In the genomic region with DNA sequence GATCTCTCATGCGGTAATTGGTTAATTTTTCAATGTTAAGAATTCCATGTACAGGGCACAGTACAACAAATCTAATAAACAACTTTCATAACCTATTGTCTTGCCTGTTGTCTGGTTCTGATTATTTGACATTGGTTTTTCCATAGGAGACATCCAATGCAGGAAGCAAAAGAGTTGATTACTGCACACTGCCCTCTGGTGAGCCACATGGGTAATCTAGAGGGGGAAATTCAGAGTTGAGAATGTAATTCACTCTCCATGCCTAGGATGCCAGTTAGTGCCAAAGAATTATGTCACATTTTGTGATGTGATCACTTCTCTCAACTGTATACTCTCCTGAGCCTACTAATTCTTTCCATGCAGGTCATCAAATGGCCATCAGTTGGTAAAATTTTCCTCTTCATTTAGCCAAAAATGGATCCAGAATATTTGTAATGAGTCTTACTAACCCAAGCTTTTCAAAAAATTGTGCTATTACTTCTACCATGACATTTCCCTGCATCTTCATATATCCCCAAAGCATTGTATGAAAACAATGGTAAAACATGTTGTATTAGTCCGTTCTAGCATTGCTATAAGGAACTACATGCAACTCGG, we compare ENCODE assay signal across 8 cellular contexts. TPM values are rescaled to one million over a fixed set of nuclear protein-coding genes. Genes with fewer than 3 reads are reported as not detected.
A peak's percentile ranks its signal among the peaks of the same experiment; 100 is the strongest.
DNase-seq lines count a peak whose midpoint lies in the region; ATAC-seq and TF ChIP-seq lines count a peak whose summit lies in the region.

No MANE protein-coding gene starts in this region.

- no peak for ATAC-seq in GM21526 (IDR thresholded peaks at IDR 0.05; ENCODE audit: low FRiP score, unreplicated experiment)
- no peak for ATAC-seq in HG02870 (IDR thresholded peaks at IDR 0.05; ENCODE audit: unreplicated experiment)

- no peaks in the 10 kb centered on the region for H3K36me3 Mint-ChIP-seq in endodermal cell (ENCODE audit: low read depth)

- no peaks in the 10 kb centered on the region for H3K79me2 ChIP-seq in osteoblast (ENCODE audit: insufficient read depth, low read length)

- H3K36me3 ChIP-seq in HAP-1 (replicated peaks): no peaks in the 10 kb centered on the region
- H3K36me3 ChIP-seq in NT2/D1 (ENCODE audit: insufficient read depth, insufficient read length, low read length): no peaks in the 10 kb centered on the region
- H3K36me3 ChIP-seq in endodermal cell (ENCODE audit: control insufficient read depth, insufficient read depth, low read length): no peaks in the 10 kb centered on the region
- H3K36me3 ChIP-seq in osteoblast (ENCODE audit: insufficient read depth, low read length): no peaks in the 10 kb centered on the region

- DNase-seq in AG09319 (ENCODE audit: extremely low read depth, low read depth) (peak; percentile 19), HAP-1 (ENCODE audit: low spot score in 2 of 2) (peak; percentile 46 to 48), NT2/D1 (ENCODE audit: low read depth, low spot score) (peak; percentile 52), endodermal cell (peak; percentile 63), osteoblast (ENCODE audit: insufficient read length, low spot score, missing footprints) (no peak)
- no peak for DNase-seq in activated effector memory CD4-positive, alpha-beta T cell treated with anti-CD3 and anti-CD28 coated beads, Interleukin-2, amount 50 U/mL, for 16 hours

- no peak overlapping the region for H3K4me3 ChIP-seq in HAP-1
- no peak overlapping the region for H3K4me3 ChIP-seq in NT2/D1 (ENCODE audit: insufficient read length, low read depth)
- H3K4me3 ChIP-seq in endodermal cell (ENCODE audit: low read length): no peak overlapping the region
- H3K4me3 ChIP-seq in osteoblast (ENCODE audit: insufficient read depth, low read length): no peak overlapping the region

- in situ Hi-C loops in HAP-1 (cut with MboI; ENCODE audit: low sequenced_read_pairs): no loop called here

- TF ChIP-seq CTCF in AG09319 (IDR thresholded peaks at IDR 0.05; ENCODE audit: low read depth, low read length) (peak; percentile 67), endodermal cell (conservative IDR thresholded peaks at IDR 0.05) (peak; percentile 95), osteoblast (IDR thresholded peaks at IDR 0.05; ENCODE audit: extremely low read depth, low read depth, low read length) (peak; percentile 75)

- no peak overlapping the region for H3K27ac ChIP-seq in endodermal cell (ENCODE audit: low read depth, low read length)
- no peak overlapping the region for H3K27ac ChIP-seq in osteoblast (ENCODE audit: low read depth, low read length)

- H3K27me3 Mint-ChIP-seq in endodermal cell (ENCODE audit: insufficient read depth): no peaks in the 10 kb centered on the region

- no peaks in the 10 kb centered on the region for H3K4me1 Mint-ChIP-seq in endodermal cell

- H3K27me3 ChIP-seq in HAP-1 (ENCODE audit: low read depth): no peaks in the 10 kb centered on the region
- no peaks in the 10 kb centered on the region for H3K27me3 ChIP-seq in NT2/D1 (ENCODE audit: insufficient read depth, insufficient read length)
- H3K27me3 ChIP-seq in endodermal cell (ENCODE audit: control insufficient read depth, insufficient read depth, low read length, poor library complexity, severe bottlenecking): no peaks in the 10 kb centered on the region
- no peaks in the 10 kb centered on the region for H3K27me3 ChIP-seq in osteoblast (ENCODE audit: insufficient read depth, low read length)

- no peak overlapping the region for H3K4me3 Mint-ChIP-seq in endodermal cell

- H3K4me2 ChIP-seq in osteoblast (ENCODE audit: insufficient read depth, low read length): no peak overlapping the region

- no peak overlapping the region for H3K9ac ChIP-seq in NT2/D1 (ENCODE audit: insufficient read length, low read depth)
- H3K9ac ChIP-seq in endodermal cell (ENCODE audit: extremely low read depth, low read length, poor library complexity, severe bottlenecking): no peak overlapping the region

- H4K20me1 ChIP-seq in osteoblast (ENCODE audit: insufficient read depth, low read length): no peaks in the 10 kb centered on the region

- H3K9me3 ChIP-seq in HAP-1 (no peaks in the 10 kb centered on the region), NT2/D1 (ENCODE audit: insufficient read depth, low read length) (no peaks in the 10 kb centered on the region), endodermal cell (ENCODE audit: control insufficient read depth, low read length) (no peaks in the 10 kb centered on the region), osteoblast (ENCODE audit: low read depth, low read length) (no peaks in the 10 kb centered on the region)

- no peaks in the 10 kb centered on the region for H3K9me3 Mint-ChIP-seq in endodermal cell

- no peak overlapping the region for H2AFZ ChIP-seq in osteoblast (ENCODE audit: low read length)

- no peak overlapping the region for H3K27ac Mint-ChIP-seq in endodermal cell

- WGBS in endodermal cell (ENCODE audit: insufficient coverage in 1 of 2, insufficient read length in 1 of 2), 2 experiments: 83 to 84% methylated on average over 3 of the region's 3 CpGs

- H3K4me1 ChIP-seq in HAP-1 (no peaks in the 10 kb centered on the region), NT2/D1 (ENCODE audit: insufficient read depth, insufficient read length) (no peaks in the 10 kb centered on the region), endodermal cell (ENCODE audit: control insufficient read depth, insufficient read depth, low read length) (no peaks in the 10 kb centered on the region), osteoblast (ENCODE audit: insufficient read depth, low read length) (no peaks in the 10 kb centered on the region)

RNA-seq across cellular contexts. Expression of a gene that starts 17.7 kb away (rescaled TPM):
- total RNA-seq in endodermal cell (10 to 100 TPM; 25.3 to 45.7 TPM), osteoblast (36.2 and 37.1 TPM in 2 replicates)
- 19.3 TPM for polyA plus RNA-seq in endodermal cell (2013, experiment 1 of 2)
- 20.1 TPM for polyA plus RNA-seq in endodermal cell (2013, experiment 2 of 2)

Comparison
In these comparisons a context has a peak if more than half of its experiments do, and no peak if none do; other contexts are left out.
1. DNase-seq: peak in AG09319 (single experiment), HAP-1 (2 of 2), NT2/D1 (single experiment) and endodermal cell (single experiment); none in osteoblast (single experiment) and activated effector memory CD4-positive, alpha-beta T cell treated with anti-CD3 and anti-CD28 coated beads, Interleukin-2, amount 50 U/mL, for 16 hours (single experiment).
2. Peak in every context shown above with its lines, with median percentiles within 50 percentile points of each other: CTCF ChIP-seq.